In the genomic region with DNA sequence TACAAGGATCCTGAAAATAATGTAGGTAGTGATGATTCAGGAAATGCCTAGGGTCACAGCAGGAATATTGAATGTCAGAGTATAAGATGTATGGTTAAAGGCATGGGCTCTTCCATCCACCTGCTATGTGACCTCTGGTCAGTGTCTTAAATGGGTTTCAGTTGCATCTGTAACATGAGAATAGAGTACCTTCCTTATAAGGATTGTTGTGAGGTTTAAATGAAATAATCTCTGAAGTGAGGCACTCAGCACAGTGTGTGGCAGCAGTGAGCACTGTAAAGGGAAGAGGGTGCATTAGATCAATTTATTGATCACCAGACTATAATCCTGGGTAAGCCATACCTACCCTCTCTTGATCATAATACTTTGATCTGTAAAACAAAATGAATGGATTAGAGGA, we compare ENCODE assay signal across 1 cellular context.
TF ChIP-seq lines count a peak whose summit lies in the region.

No MANE protein-coding gene starts in this region.

TF ChIP-seq in GM23338, 12 proteins besides CTCF, POLR2A, EP300 and RAD21 (continued from another document):
- TF ChIP-seq, protein P1, sequence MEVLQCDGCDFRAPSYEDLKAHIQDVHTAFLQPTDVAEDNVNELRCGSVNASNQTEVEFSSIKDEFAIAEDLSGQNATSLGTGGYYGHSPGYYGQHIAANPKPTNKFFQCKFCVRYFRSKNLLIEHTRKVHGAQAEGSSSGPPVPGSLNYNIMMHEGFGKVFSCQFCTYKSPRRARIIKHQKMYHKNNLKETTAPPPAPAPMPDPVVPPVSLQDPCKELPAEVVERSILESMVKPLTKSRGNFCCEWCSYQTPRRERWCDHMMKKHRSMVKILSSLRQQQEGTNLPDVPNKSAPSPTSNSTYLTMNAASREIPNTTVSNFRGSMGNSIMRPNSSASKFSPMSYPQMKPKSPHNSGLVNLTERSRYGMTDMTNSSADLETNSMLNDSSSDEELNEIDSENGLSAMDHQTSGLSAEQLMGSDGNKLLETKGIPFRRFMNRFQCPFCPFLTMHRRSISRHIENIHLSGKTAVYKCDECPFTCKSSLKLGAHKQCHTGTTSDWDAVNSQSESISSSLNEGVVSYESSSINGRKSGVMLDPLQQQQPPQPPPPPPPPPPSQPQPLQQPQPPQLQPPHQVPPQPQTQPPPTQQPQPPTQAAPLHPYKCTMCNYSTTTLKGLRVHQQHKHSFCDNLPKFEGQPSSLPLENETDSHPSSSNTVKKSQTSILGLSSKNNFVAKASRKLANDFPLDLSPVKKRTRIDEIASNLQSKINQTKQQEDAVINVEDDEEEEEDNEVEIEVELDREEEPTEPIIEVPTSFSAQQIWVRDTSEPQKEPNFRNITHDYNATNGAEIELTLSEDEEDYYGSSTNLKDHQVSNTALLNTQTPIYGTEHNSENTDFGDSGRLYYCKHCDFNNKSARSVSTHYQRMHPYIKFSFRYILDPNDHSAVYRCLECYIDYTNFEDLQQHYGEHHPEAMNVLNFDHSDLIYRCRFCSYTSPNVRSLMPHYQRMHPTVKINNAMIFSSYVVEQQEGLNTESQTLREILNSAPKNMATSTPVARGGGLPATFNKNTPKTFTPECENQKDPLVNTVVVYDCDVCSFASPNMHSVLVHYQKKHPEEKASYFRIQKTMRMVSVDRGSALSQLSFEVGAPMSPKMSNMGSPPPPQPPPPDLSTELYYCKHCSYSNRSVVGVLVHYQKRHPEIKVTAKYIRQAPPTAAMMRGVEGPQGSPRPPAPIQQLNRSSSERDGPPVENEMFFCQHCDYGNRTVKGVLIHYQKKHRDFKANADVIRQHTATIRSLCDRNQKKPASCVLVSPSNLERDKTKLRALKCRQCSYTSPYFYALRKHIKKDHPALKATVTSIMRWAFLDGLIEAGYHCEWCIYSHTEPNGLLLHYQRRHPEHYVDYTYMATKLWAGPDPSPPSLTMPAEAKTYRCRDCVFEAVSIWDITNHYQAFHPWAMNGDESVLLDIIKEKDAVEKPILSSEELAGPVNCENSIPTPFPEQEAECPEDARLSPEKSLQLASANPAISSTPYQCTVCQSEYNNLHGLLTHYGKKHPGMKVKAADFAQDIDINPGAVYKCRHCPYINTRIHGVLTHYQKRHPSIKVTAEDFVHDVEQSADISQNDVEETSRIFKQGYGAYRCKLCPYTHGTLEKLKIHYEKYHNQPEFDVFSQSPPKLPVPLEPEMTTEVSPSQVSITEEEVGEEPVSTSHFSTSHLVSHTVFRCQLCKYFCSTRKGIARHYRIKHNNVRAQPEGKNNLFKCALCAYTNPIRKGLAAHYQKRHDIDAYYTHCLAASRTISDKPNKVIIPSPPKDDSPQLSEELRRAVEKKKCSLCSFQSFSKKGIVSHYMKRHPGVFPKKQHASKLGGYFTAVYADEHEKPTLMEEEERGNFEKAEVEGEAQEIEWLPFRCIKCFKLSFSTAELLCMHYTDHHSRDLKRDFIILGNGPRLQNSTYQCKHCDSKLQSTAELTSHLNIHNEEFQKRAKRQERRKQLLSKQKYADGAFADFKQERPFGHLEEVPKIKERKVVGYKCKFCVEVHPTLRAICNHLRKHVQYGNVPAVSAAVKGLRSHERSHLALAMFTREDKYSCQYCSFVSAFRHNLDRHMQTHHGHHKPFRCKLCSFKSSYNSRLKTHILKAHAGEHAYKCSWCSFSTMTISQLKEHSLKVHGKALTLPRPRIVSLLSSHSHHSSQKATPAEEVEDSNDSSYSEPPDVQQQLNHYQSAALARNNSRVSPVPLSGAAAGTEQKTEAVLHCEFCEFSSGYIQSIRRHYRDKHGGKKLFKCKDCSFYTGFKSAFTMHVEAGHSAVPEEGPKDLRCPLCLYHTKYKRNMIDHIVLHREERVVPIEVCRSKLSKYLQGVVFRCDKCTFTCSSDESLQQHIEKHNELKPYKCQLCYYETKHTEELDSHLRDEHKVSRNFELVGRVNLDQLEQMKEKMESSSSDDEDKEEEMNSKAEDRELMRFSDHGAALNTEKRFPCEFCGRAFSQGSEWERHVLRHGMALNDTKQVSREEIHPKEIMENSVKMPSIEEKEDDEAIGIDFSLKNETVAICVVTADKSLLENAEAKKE (CRISPR knock-in tag; IDR thresholded peaks at IDR 0.05), result no peak
- TF ChIP-seq EZH2phosphoT487 (IDR thresholded peaks at IDR 0.05; ENCODE audit: unreplicated experiment) (no peak), ZNF331 (CRISPR knock-in tag; IDR thresholded peaks at IDR 0.05; ENCODE audit: low read depth) (no peak), EZH2 (IDR thresholded peaks at IDR 0.05; ENCODE audit: low read depth, unreplicated experiment) (no peak), STAT1 (IDR thresholded peaks at IDR 0.05; ENCODE audit: unreplicated experiment) (no peak), POLR2AphosphoS5 (IDR thresholded peaks at IDR 0.05; ENCODE audit: low read depth) (no peak), NANOG (IDR thresholded peaks at IDR 0.05; ENCODE audit: borderline replicate concordance) (no peak), JUNB (IDR thresholded peaks at IDR 0.05; ENCODE audit: unreplicated experiment) (no peak)
- TF ChIP-seq, protein P2, sequence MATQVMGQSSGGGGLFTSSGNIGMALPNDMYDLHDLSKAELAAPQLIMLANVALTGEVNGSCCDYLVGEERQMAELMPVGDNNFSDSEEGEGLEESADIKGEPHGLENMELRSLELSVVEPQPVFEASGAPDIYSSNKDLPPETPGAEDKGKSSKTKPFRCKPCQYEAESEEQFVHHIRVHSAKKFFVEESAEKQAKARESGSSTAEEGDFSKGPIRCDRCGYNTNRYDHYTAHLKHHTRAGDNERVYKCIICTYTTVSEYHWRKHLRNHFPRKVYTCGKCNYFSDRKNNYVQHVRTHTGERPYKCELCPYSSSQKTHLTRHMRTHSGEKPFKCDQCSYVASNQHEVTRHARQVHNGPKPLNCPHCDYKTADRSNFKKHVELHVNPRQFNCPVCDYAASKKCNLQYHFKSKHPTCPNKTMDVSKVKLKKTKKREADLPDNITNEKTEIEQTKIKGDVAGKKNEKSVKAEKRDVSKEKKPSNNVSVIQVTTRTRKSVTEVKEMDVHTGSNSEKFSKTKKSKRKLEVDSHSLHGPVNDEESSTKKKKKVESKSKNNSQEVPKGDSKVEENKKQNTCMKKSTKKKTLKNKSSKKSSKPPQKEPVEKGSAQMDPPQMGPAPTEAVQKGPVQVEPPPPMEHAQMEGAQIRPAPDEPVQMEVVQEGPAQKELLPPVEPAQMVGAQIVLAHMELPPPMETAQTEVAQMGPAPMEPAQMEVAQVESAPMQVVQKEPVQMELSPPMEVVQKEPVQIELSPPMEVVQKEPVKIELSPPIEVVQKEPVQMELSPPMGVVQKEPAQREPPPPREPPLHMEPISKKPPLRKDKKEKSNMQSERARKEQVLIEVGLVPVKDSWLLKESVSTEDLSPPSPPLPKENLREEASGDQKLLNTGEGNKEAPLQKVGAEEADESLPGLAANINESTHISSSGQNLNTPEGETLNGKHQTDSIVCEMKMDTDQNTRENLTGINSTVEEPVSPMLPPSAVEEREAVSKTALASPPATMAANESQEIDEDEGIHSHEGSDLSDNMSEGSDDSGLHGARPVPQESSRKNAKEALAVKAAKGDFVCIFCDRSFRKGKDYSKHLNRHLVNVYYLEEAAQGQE (IDR thresholded peaks at IDR 0.05; ENCODE audit: unreplicated experiment), result no peak
